Comparison of ENCODE assay signal across 2 cellular contexts in the genomic region with DNA sequence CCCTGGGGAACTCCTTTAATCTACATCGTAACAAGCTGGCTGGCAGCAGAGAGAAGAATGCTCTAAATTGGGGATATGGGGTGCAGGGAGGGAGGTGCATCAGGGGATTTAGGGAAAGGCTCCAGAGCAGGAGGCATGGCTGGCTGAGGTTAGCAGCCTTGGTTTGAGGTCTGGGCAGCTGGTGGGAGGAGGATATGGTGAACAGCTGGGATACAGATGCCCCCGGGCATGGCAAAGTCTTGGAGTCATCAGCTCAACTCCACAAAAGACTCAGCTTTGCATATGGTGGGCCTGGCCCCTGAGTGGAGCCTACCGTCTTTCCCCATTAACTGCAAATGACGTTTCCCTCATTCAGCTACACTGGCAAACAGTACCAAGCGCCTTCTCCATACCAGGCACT.
TF ChIP-seq lines count a peak whose summit lies in the region.

No MANE protein-coding gene starts in this region.

TF ChIP-seq in GM23338, 12 proteins besides CTCF, POLR2A, EP300 and RAD21 (continued from another document):
- TF ChIP-seq NANOG (IDR thresholded peaks at IDR 0.05; ENCODE audit: borderline replicate concordance) (no peak), EZH2phosphoT487 (IDR thresholded peaks at IDR 0.05; ENCODE audit: unreplicated experiment) (no peak)

TF ChIP-seq in SK-N-SH, 30 proteins besides CTCF, POLR2A, EP300 and RAD21 (continued from another document):
- TF ChIP-seq GATA2 (CRISPR knock-in tag; IDR thresholded peaks at IDR 0.05) (no peak), RXRA (IDR thresholded peaks at IDR 0.05; ENCODE audit: borderline replicate concordance, low read depth) (no peak), MXI1 (IDR thresholded peaks at IDR 0.05; ENCODE audit: low read depth, low read length) (no peak), RCOR1 (IDR thresholded peaks at IDR 0.05; ENCODE audit: low read length) (no peak), EZH2phosphoT487 (IDR thresholded peaks at IDR 0.05; ENCODE audit: borderline replicate concordance, low read depth) (no peak), FOXJ3 (CRISPR knock-in tag; IDR thresholded peaks at IDR 0.05) (no peak), FOSL2 (IDR thresholded peaks at IDR 0.05; ENCODE audit: borderline replicate concordance, low read depth) (no peak), GABPA (IDR thresholded peaks at IDR 0.05; ENCODE audit: low read depth) (no peak), TCF12 (IDR thresholded peaks at IDR 0.05) (no peak), SMC3 (IDR thresholded peaks at IDR 0.05; ENCODE audit: low read depth, low read length) (no peak)
- TF ChIP-seq, protein P1, sequence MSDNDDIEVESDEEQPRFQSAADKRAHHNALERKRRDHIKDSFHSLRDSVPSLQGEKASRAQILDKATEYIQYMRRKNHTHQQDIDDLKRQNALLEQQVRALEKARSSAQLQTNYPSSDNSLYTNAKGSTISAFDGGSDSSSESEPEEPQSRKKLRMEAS (IDR thresholded peaks at IDR 0.05; ENCODE audit: low read depth) = no peak
- TF ChIP-seq, protein P2, sequence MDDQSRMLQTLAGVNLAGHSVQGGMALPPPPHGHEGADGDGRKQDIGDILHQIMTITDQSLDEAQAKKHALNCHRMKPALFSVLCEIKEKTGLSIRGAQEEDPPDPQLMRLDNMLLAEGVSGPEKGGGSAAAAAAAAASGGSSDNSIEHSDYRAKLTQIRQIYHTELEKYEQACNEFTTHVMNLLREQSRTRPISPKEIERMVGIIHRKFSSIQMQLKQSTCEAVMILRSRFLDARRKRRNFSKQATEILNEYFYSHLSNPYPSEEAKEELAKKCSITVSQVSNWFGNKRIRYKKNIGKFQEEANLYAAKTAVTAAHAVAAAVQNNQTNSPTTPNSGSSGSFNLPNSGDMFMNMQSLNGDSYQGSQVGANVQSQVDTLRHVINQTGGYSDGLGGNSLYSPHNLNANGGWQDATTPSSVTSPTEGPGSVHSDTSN (IDR thresholded peaks at IDR 0.05) = no peak
TF ChIP-seq in SK-N-SH: peak in this region for 0.
